ENCODE assay signal across 9 cellular contexts in the genomic region with DNA sequence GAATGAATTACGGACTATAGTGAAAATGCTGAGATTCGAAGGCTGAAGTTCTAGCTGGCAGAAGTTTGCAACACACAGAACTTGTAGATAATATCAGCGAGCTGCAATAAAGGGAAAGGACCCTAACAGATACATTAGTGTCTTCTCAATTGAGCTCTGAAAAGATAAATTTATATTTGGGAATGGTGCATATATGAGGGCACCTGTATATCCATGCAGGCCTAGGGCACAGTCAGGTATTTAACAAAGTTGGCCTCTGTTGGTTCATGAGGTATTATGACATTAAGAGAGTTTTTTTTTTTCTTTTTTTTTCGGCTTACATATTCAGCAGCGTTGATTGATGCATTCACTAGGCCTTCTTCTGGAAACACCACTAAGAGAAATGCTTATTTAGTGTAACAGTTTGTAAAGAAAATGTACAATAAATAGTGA. TPM values are rescaled to one million over a fixed set of nuclear protein-coding genes. Genes with fewer than 3 reads are reported as not detected.
A peak's percentile ranks its signal among the peaks of the same experiment; 100 is the strongest.
DNase-seq lines count a peak whose midpoint lies in the region; ATAC-seq and TF ChIP-seq lines count a peak whose summit lies in the region.
"Had no signal": no experiment of that assay in that cellular context is flagged by ENCODE, and none has a peak within 500 bp of the region (broad histone marks: within the 10 kb centered on the region; RNA-seq: fewer than 3 reads in every experiment).

No MANE protein-coding gene starts in this region.

- TF ChIP-seq CTCF in hepatocyte (IDR thresholded peaks at IDR 0.05; ENCODE audit: poor library complexity), result no peak

- peaks cover 17% of the 10 kb centered on the region for H3K4me1 Mint-ChIP-seq in activated T-helper 17 cell treated with anti-CD3 and anti-CD28 coated beads, Interleukin-2, amount 50 U/mL, for 72 hours
- H3K4me1 Mint-ChIP-seq in stimulated activated effector memory CD8-positive, alpha-beta T cell treated with anti-CD3 and anti-CD28 coated beads, Interleukin-12 subunit alpha, Interleukin-12 subunit beta, amount 100 ng/mL, for 72 hours, result peaks cover 22% of the 10 kb centered on the region

- 65% methylated on average over 5 of the region's 5 CpGs for WGBS in hepatocyte (ENCODE audit: low lambda C conversion rate, missing lambda C conversion rate)

- H3K27ac Mint-ChIP-seq in activated T-helper 17 cell treated with anti-CD3 and anti-CD28 coated beads, Interleukin-2, amount 50 U/mL, for 72 hours, result no peak overlapping the region
- no peak overlapping the region for H3K27ac Mint-ChIP-seq in stimulated activated effector memory CD8-positive, alpha-beta T cell treated with anti-CD3 and anti-CD28 coated beads, Interleukin-12 subunit alpha, Interleukin-12 subunit beta, amount 100 ng/mL, for 72 hours

- H4K20me1 ChIP-seq in hepatocyte (ENCODE audit: insufficient read depth, poor library complexity, severe bottlenecking), result no peaks in the 10 kb centered on the region

- no peaks in the 10 kb centered on the region for H3K9me2 ChIP-seq in hepatocyte (replicated peaks; ENCODE audit: insufficient read depth)

- in situ Hi-C loops in KBM-7 (cut with MboI; ENCODE audit: low pct_unique_long_range_greater_than_20kb, low sequenced_read_pairs), result no loop called here

- peaks cover 14% of the 10 kb centered on the region for H3K4me1 ChIP-seq in hepatocyte (ENCODE audit: insufficient read depth)

- H3K9me3 Mint-ChIP-seq in activated T-helper 17 cell treated with anti-CD3 and anti-CD28 coated beads, Interleukin-2, amount 50 U/mL, for 72 hours, result no peaks in the 10 kb centered on the region
- H3K9me3 Mint-ChIP-seq in stimulated activated effector memory CD8-positive, alpha-beta T cell treated with anti-CD3 and anti-CD28 coated beads, Interleukin-12 subunit alpha, Interleukin-12 subunit beta, amount 100 ng/mL, for 72 hours, result no peaks in the 10 kb centered on the region

- peaks cover 65% of the 10 kb centered on the region for H3K79me2 ChIP-seq in hepatocyte

- H3K36me3 ChIP-seq in hepatocyte (replicated peaks; ENCODE audit: insufficient read depth, low read depth), result no peaks in the 10 kb centered on the region

- no peaks in the 10 kb centered on the region for H3K27me3 ChIP-seq in hepatocyte

- no peaks in the 10 kb centered on the region for H3K9me3 ChIP-seq in hepatocyte (ENCODE audit: low read depth)

- no peak for ATAC-seq in activated T-helper 17 cell treated with anti-CD3 and anti-CD28 coated beads, Interleukin-2, amount 50 U/mL, for 72 hours (replicated peaks)
- ATAC-seq in stimulated activated effector memory CD8-positive, alpha-beta T cell treated with anti-CD3 and anti-CD28 coated beads, Interleukin-12 subunit alpha, Interleukin-12 subunit beta, amount 100 ng/mL, for 72 hours, result no peak
- ATAC-seq in HG03159 (IDR thresholded peaks at IDR 0.05; ENCODE audit: unreplicated experiment), result no peak

- peak overlapping the region; percentile 83 for H3K4me3 ChIP-seq in hepatocyte

- peak overlapping the region; percentile 82 for H3K4me2 ChIP-seq in hepatocyte

- H3K27ac ChIP-seq in hepatocyte, result no peak overlapping the region

- DNase-seq in NCI-H1105 treated with DMSO at 0.1 percent for 48 hours (lab: John Stamatoyannopoulos, UW) (peak; percentile 24), NCI-H1105 (lab: John Stamatoyannopoulos, UW) (no peak), hepatocyte (ENCODE audit: low spot score) (no peak), KBM-7 (no peak), NCI-H2107 treated with DMSO at 0.1 percent for 48 hours (lab: John Stamatoyannopoulos, UW; ENCODE audit: unreplicated experiment) (no peak)
- DNase-seq in stimulated activated effector memory CD8-positive, alpha-beta T cell treated with anti-CD3 and anti-CD28 coated beads, Interleukin-12 subunit alpha, Interleukin-12 subunit beta, amount 100 ng/mL, for 72 hours (ENCODE audit: low spot score in 2 of 2), result no peak
- DNase-seq: nucleus accumbens had no signal

- H3K36me3 Mint-ChIP-seq in activated T-helper 17 cell treated with anti-CD3 and anti-CD28 coated beads, Interleukin-2, amount 50 U/mL, for 72 hours (ENCODE audit: low read depth), result peaks cover 25% of the 10 kb centered on the region
- H3K36me3 Mint-ChIP-seq in stimulated activated effector memory CD8-positive, alpha-beta T cell treated with anti-CD3 and anti-CD28 coated beads, Interleukin-12 subunit alpha, Interleukin-12 subunit beta, amount 100 ng/mL, for 72 hours, result peaks cover 14% of the 10 kb centered on the region

- H3K27me3 Mint-ChIP-seq in activated T-helper 17 cell treated with anti-CD3 and anti-CD28 coated beads, Interleukin-2, amount 50 U/mL, for 72 hours, result peaks cover 3% of the 10 kb centered on the region

- H2AFZ ChIP-seq in hepatocyte, result no peak overlapping the region

- peak overlapping the region; percentile 88 for H3K4me3 Mint-ChIP-seq in activated T-helper 17 cell treated with anti-CD3 and anti-CD28 coated beads, Interleukin-2, amount 50 U/mL, for 72 hours
- H3K4me3 Mint-ChIP-seq in stimulated activated effector memory CD8-positive, alpha-beta T cell treated with anti-CD3 and anti-CD28 coated beads, Interleukin-12 subunit alpha, Interleukin-12 subunit beta, amount 100 ng/mL, for 72 hours, result peak overlapping the region; percentile 84

RNA-seq across cellular contexts. Expression of a gene that starts 2.2 kb away (rescaled TPM):
- total RNA-seq in activated T-helper 17 cell treated with anti-CD3 and anti-CD28 coated beads, Interleukin-2, amount 50 U/mL, for 72 hours, result 1 to 10 TPM; 3.5 to 5.1 TPM
- total RNA-seq in hepatocyte, result 15.1 and 18.1 TPM in 2 replicates
- polyA plus RNA-seq in hepatocyte, result 12.6 and 18.2 TPM in 2 replicates
